19 cellular contexts compared by ENCODE assay signal in genomic region chr3:51622402-51622801, GRCh38. TPM values are rescaled to one million over a fixed set of nuclear protein-coding genes. Genes with fewer than 3 reads are reported as not detected.
DNase-seq lines count a peak whose midpoint lies in the region; ATAC-seq, FAIRE-seq and TF ChIP-seq lines count a peak whose summit lies in the region.
"Had no signal": no experiment of that assay in that cellular context is flagged by ENCODE, and none has a peak within 500 bp of the region (broad histone marks: within the 10 kb centered on the region; RNA-seq: fewer than 3 reads in every experiment).

No MANE protein-coding gene starts in this region.

- peaks cover 5% of the 10 kb centered on the region; the same call in 1 of the 2 replicates for H3K79me1 ChIP-seq in H1 (ENCODE audit: low read depth, low read length)

- H2BK20ac ChIP-seq in H1 (ENCODE audit: low read length), result no peak overlapping the region

- H3K27me3 ChIP-seq in SK-N-SH (ENCODE audit: insufficient read depth) (no peaks in the 10 kb centered on the region), H1 (replicated peaks in 1 of 4; ENCODE audit: control insufficient read depth in 3 of 4, extremely low read depth in 1 of 4, insufficient read depth in 3 of 4, low read length in 3 of 4) (no peaks in the 10 kb centered on the region), muscle layer of colon (ENCODE audit: control insufficient read depth in 1 of 2, insufficient read depth in 2 of 2, low read length in 2 of 2) (no peaks in the 10 kb centered on the region), upper lobe of right lung (no peaks in the 10 kb centered on the region), colonic mucosa (no peaks in the 10 kb centered on the region)
- H3K27me3 ChIP-seq: ascending aorta, dorsolateral prefrontal cortex, spleen had no signal

- no peak overlapping the region for H3K4me3 Mint-ChIP-seq in natural killer cell
- H3K4me3 Mint-ChIP-seq: memory B cell; stimulated activated naive CD8-positive, alpha-beta T cell treated with anti-CD3 and anti-CD28 coated beads, Interleukin-15, Interleukin-2, amounts not matched to agents 100 ng/mL and 50 ng/mL, for 24 hours had no signal

- H3K36me3 ChIP-seq in SK-N-SH (replicated peaks in 1 of 2; ENCODE audit: control insufficient read depth in 1 of 2, insufficient read depth in 2 of 2, low read length in 1 of 2) (no peaks in the 10 kb centered on the region), H1 (ENCODE audit: control insufficient read depth in 2 of 4, insufficient read depth in 4 of 4, low read length in 3 of 4) (peaks cover 0 to under 1% (median 0%) of the 10 kb centered on the region in 4 experiments; a peak in 1 of 8 replicates), muscle layer of colon (ENCODE audit: insufficient read depth, low read length) (no peaks in the 10 kb centered on the region), upper lobe of right lung (peaks cover 2% of the 10 kb centered on the region), colonic mucosa (no peaks in the 10 kb centered on the region)

- no peak for DNase-seq in SK-N-SH
- DNase-seq in H1 (ENCODE audit: low read depth in 1 of 2, low spot score in 2 of 2), result no peak
- no peak for DNase-seq in upper lobe of right lung
- DNase-seq in natural killer cell, result no peak
- no peak for DNase-seq in colonic mucosa
- DNase-seq: 8988T; activated effector memory CD4-positive, alpha-beta T cell treated with anti-CD3 and anti-CD28 coated beads, Interleukin-2, amount 50 U/mL, for 16 hours; foreskin melanocyte; NCI-H2081 treated with DMSO at 0.1 percent for 48 hours; spleen; SW 1271 had no signal

- no peak overlapping the region for H3K4ac ChIP-seq in H1 (replicated peaks; ENCODE audit: insufficient read length, low read depth, low read length)

- peaks cover 28 to 33% of the 10 kb centered on the region in 2 donors for H3K4me1 Mint-ChIP-seq in natural killer cell

- no peak overlapping the region for H4K5ac ChIP-seq in H1 (ENCODE audit: insufficient read length, low read depth, low read length)

- no peak overlapping the region for H2BK5ac ChIP-seq in H1 (ENCODE audit: low read depth, low read length)

- no peak for FAIRE-seq in H1 (lab: Jason Lieb, UNC)
- FAIRE-seq: RCC 7860 had no signal

- H3F3A ChIP-seq in SK-N-SH (replicated peaks; ENCODE audit: insufficient read depth), result no peaks in the 10 kb centered on the region

- H2BK15ac ChIP-seq in H1 (ENCODE audit: low read length), result no peak overlapping the region

- no peak for TF ChIP-seq POLR2A in H1 (IDR thresholded peaks at IDR 0.05; ENCODE audit: control extremely low read depth in 1 of 2, low read depth in 2 of 2, low read length in 2 of 2)

- H3K4me2 ChIP-seq in SK-N-SH (no peak overlapping the region; the same call in 1 of the 2 replicates), H1 (ENCODE audit: insufficient read depth in 1 of 2, low read depth in 2 of 2, low read length in 2 of 2) (no peak overlapping the region)

- H3K4me3 ChIP-seq in SK-N-SH (ENCODE audit: low read depth in 2 of 2, low read length in 1 of 2) (no peak overlapping the region), H1 (ENCODE audit: extremely low read depth in 1 of 4, insufficient read depth in 2 of 4, low read depth in 3 of 4, low read length in 4 of 4) (no peak overlapping the region), muscle layer of colon (ENCODE audit: low read depth in 1 of 2, low read length in 2 of 2) (no peak overlapping the region), upper lobe of right lung (no peak overlapping the region), colonic mucosa (no peak overlapping the region)
- H3K4me3 ChIP-seq: ascending aorta, dorsolateral prefrontal cortex, spleen had no signal

- no peak overlapping the region for H3K56ac ChIP-seq in H1 (replicated peaks; ENCODE audit: insufficient read length, low read depth, low read length)

- H3K27ac ChIP-seq in SK-N-SH (ENCODE audit: low read depth in 2 of 2, low read length in 1 of 2) (no peak overlapping the region), H1 (ENCODE audit: low read depth, low read length) (no peak overlapping the region), muscle layer of colon (ENCODE audit: low read depth, low read length) (peak overlapping the region; percentile 82), upper lobe of right lung (peak overlapping the region; percentile 26), colonic mucosa (no peak overlapping the region)
- H3K27ac ChIP-seq: ascending aorta had no signal

- ATAC-seq in SK-N-SH treated with all-trans-retinoic acid at 6 μM for 48 hours (peak; percentile 30; the same call in 2 of the 3 replicates), upper lobe of right lung (no peak), GM21737 (IDR thresholded peaks at IDR 0.05; ENCODE audit: unreplicated experiment) (no peak), natural killer cell (no peak)

- intact Hi-C loops in upper lobe of right lung (cut with DNase I) (no loop called here), natural killer cell (cut with micrococcal nuclease) (no loop called here), colonic mucosa (cut with DNase I) (no loop called here)

- no peak overlapping the region for H2AK5ac ChIP-seq in H1 (ENCODE audit: low read depth, low read length)

- H3K27me3 Mint-ChIP-seq in natural killer cell (ENCODE audit: low read depth in 2 of 2), result no peaks in the 10 kb centered on the region
- H3K27me3 Mint-ChIP-seq: memory B cell; stimulated activated naive CD8-positive, alpha-beta T cell treated with anti-CD3 and anti-CD28 coated beads, Interleukin-15, Interleukin-2, amounts not matched to agents 100 ng/mL and 50 ng/mL, for 24 hours had no signal

- peak overlapping the region; percentile 5; the same call in 1 of the 2 replicates for H4K8ac ChIP-seq in H1 (ENCODE audit: extremely low read depth, insufficient read depth, low read length)

- TF ChIP-seq CTCF in SK-N-SH (IDR thresholded peaks at IDR 0.05) (no peak), H1 (IDR thresholded peaks at IDR 0.05; ENCODE audit: control extremely low read depth in 1 of 3, insufficient read depth in 1 of 3, low read depth in 1 of 3, low read length in 3 of 3) (no peak), upper lobe of right lung (IDR thresholded peaks at IDR 0.05) (no peak), natural killer cell (IDR thresholded peaks at IDR 0.05) (no peak), colonic mucosa (IDR thresholded peaks at IDR 0.05) (no peak)

- 78% methylated on average over 3 of the region's 3 CpGs for WGBS in SK-N-SH (ENCODE audit: low lambda C conversion rate)
- WGBS in H1 (ENCODE audit: extremely low coverage in 1 of 2, insufficient coverage in 1 of 2, insufficient read length in 1 of 2, insufficient replicate concordance in 2 of 2, low coverage in 1 of 2, low lambda C conversion rate in 2 of 2, missing lambda C conversion rate in 1 of 2), 2 experiments, result 90% methylated on average over 3 of the region's 3 CpGs; no CpG with 5 or more reads in 1 of the 2 experiments

- H3K9me3 ChIP-seq in SK-N-SH (no peaks in the 10 kb centered on the region), H1 (ENCODE audit: insufficient read depth in 2 of 2, low read depth in 1 of 2, low read length in 1 of 2) (no peaks in the 10 kb centered on the region), muscle layer of colon (ENCODE audit: low read length) (no peaks in the 10 kb centered on the region), upper lobe of right lung (no peaks in the 10 kb centered on the region), colonic mucosa (no peaks in the 10 kb centered on the region)
- H3K9me3 ChIP-seq: ascending aorta, spleen had no signal

- H3K79me2 ChIP-seq in SK-N-SH (ENCODE audit: insufficient read depth) (peaks cover 19% of the 10 kb centered on the region; the same call in 1 of the 2 replicates), H1 (ENCODE audit: control insufficient read depth in 1 of 2, insufficient read depth in 2 of 2, low read length in 2 of 2) (peaks cover 0 to 19% of the 10 kb centered on the region in 2 experiments; a peak in 1 of 4 replicates)

- no peaks in the 10 kb centered on the region for H3K9me2 ChIP-seq in SK-N-SH

- H2BK120ac ChIP-seq in H1 (replicated peaks; ENCODE audit: low read depth, low read length), result no peak overlapping the region

- no peak overlapping the region for H3K27ac Mint-ChIP-seq in natural killer cell
- H3K27ac Mint-ChIP-seq: memory B cell; stimulated activated naive CD8-positive, alpha-beta T cell treated with anti-CD3 and anti-CD28 coated beads, Interleukin-15, Interleukin-2, amounts not matched to agents 100 ng/mL and 50 ng/mL, for 24 hours had no signal

- H2AFZ ChIP-seq in SK-N-SH (ENCODE audit: low read depth) (no peak overlapping the region), H1 (ENCODE audit: low read length) (no peak overlapping the region)

- POLR2A ChIA-PET in SK-N-SH (lab: Yijun Ruan, JAX) (no interaction called here), H1 (lab: Charles Lee; ENCODE audit: partially characterized antibody) (interaction anchor here (0.6 to 1.3 kb wide), 2 partner anchors 83 to 87 kb away, joined by 3 to 4 read pairs; no protein-coding TSS in a partner anchor)

- H4K91ac ChIP-seq in H1 (replicated peaks; ENCODE audit: insufficient read length, low read length), result no peak overlapping the region

- no peaks in the 10 kb centered on the region for H3K23me2 ChIP-seq in H1 (ENCODE audit: low read depth, low read length)

- no peak overlapping the region for H3K23ac ChIP-seq in H1 (ENCODE audit: insufficient read length)

- H2BK12ac ChIP-seq in H1 (ENCODE audit: low read depth, low read length), result no peak overlapping the region

- H4K20me1 ChIP-seq in SK-N-SH (ENCODE audit: insufficient read depth) (0 out of 2 replicates have a peak, but pooled peaks cover 21% of the 10 kb centered on the region), H1 (replicated peaks in 1 of 2; ENCODE audit: control insufficient read depth in 1 of 2, insufficient read depth in 2 of 2, low read length in 2 of 2) (no peaks in the 10 kb centered on the region)

- no peaks in the 10 kb centered on the region for H3K9me3 Mint-ChIP-seq in natural killer cell
- H3K9me3 Mint-ChIP-seq: memory B cell; stimulated activated naive CD8-positive, alpha-beta T cell treated with anti-CD3 and anti-CD28 coated beads, Interleukin-15, Interleukin-2, amounts not matched to agents 100 ng/mL and 50 ng/mL, for 24 hours had no signal

- no peaks in the 10 kb centered on the region for H3K36me3 Mint-ChIP-seq in natural killer cell

- H3K9ac ChIP-seq in SK-N-SH, result no peak overlapping the region
- H3K9ac ChIP-seq in H1 (replicated peaks in 1 of 4; ENCODE audit: extremely low read depth in 1 of 4, low read depth in 3 of 4, low read length in 3 of 4), result no peak overlapping the region
- H3K9ac ChIP-seq in muscle layer of colon (ENCODE audit: low read length), result no peak overlapping the region
- no peak overlapping the region for H3K9ac ChIP-seq in colonic mucosa (ENCODE audit: low read depth in 2 of 2, low read length in 2 of 2)

- CTCF ChIA-PET in SK-N-SH (lab: Yijun Ruan, JAX) (interaction anchor here (0.7 to 1.6 kb wide), 2 partner anchors 19 to 60 kb away, joined by 3 read pairs; no protein-coding TSS in a partner anchor), H1 (lab: Charles Lee; ENCODE audit: partially characterized antibody) (interaction anchor here (1.6 to 2.1 kb wide), 4 partner anchors 15 to 188 kb away, joined by 4 to 5 read pairs (median 4); no protein-coding TSS in a partner anchor)

- H3K18ac ChIP-seq in H1 (ENCODE audit: extremely low read depth, low read length), result no peak overlapping the region

- H3K4me1 ChIP-seq in SK-N-SH (ENCODE audit: control insufficient read depth in 1 of 2, insufficient read depth in 2 of 2, low read depth in 1 of 2, low read length in 1 of 2), result peaks cover 1 to 8% of the 10 kb centered on the region in 2 experiments; a peak in 2 of 4 replicates
- peaks cover 0 to 5% (median 0%) of the 10 kb centered on the region in 4 experiments; a peak in 2 of 7 replicates for H3K4me1 ChIP-seq in H1 (replicated peaks in 1 of 4; ENCODE audit: control insufficient read depth in 3 of 4, insufficient read depth in 4 of 4, low read length in 3 of 4)
- H3K4me1 ChIP-seq in muscle layer of colon (ENCODE audit: insufficient read depth, low read length), result peaks cover 41% of the 10 kb centered on the region
- H3K4me1 ChIP-seq in upper lobe of right lung, result peaks cover 40% of the 10 kb centered on the region
- no peaks in the 10 kb centered on the region for H3K4me1 ChIP-seq in colonic mucosa

- no peak overlapping the region for H3K14ac ChIP-seq in H1 (ENCODE audit: insufficient read length)

- TF ChIP-seq EP300 in SK-N-SH (IDR thresholded peaks at IDR 0.05; ENCODE audit: borderline replicate concordance in 1 of 2, low read depth in 1 of 2, low read length in 1 of 2) (no peak), H1 (IDR thresholded peaks at IDR 0.05; ENCODE audit: borderline replicate concordance in 1 of 2, low read depth in 2 of 2, low read length in 2 of 2) (no peak)

- no peak for TF ChIP-seq RAD21 in SK-N-SH (IDR thresholded peaks at IDR 0.05; ENCODE audit: low read length)
- no peak for TF ChIP-seq RAD21 in H1 (IDR thresholded peaks at IDR 0.05 in 1 of 2, conservative IDR thresholded peaks at IDR 0.05 in 1 of 2; ENCODE audit: low read depth in 2 of 2, low read length in 2 of 2)

RNA-seq across cellular contexts. Expression of gene TEX264, which starts 48.6 kb away (rescaled TPM):
- polyA plus RNA-seq in SK-N-SH (2012; rRNA removed) (82.1 and 86.0 TPM in 2 replicates), H1 (2011; rRNA removed) (35.6 and 42.0 TPM in 2 replicates)
- 39.3 and 60.0 TPM in 2 replicates for polyA plus RNA-seq in SK-N-SH (2012; cell fraction: cytosol; rRNA removed)
- polyA plus RNA-seq in SK-N-SH (2012; cell fraction: nucleus; rRNA removed), result 71.2 and 84.0 TPM in 2 replicates
- total RNA-seq in H1 (2021; fragmentation: NEBNext Ultra II Directional; extraction: Animal tissue kit (Norgen Biotek cat#: 25700)), result 11.2 and 11.9 TPM in 2 replicates
- polyA plus RNA-seq in H1 (2011; cell fraction: cytosol; rRNA removed), result 22.6 TPM
- polyA plus RNA-seq in H1 (2011; cell fraction: nucleus; rRNA removed), result 25.0 TPM
- 9.7 to 13.9 TPM (median 12.3 TPM) in 4 replicates for polyA plus RNA-seq in H1 (2012, experiment 1 of 2)
- polyA plus RNA-seq in H1 (2012, experiment 2 of 2), result 13.6 TPM
- polyA plus RNA-seq in H1 (2013, experiment 1 of 2), result 12.9 TPM
- 15.5 TPM for polyA plus RNA-seq in H1 (2013, experiment 2 of 2)
- 12.1 and 25.5 TPM in 2 replicates for polyA minus RNA-seq in H1 (2011; rRNA and poly(A)+ RNA removed)
- polyA minus RNA-seq in H1 (2011; cell fraction: cytosol; rRNA and poly(A)+ RNA removed), result 6.2 TPM
- polyA minus RNA-seq in H1 (2011; cell fraction: nucleus; rRNA and poly(A)+ RNA removed), result 4.4 TPM
- total RNA-seq in upper lobe of right lung (51.0 TPM), natural killer cell (10 to 100 TPM; 41.1 to 46.8 (median 45.4) TPM), colonic mucosa (10 to 100 TPM; 54.0 to 92.3 TPM)

Comparison
In these comparisons a context has a peak if more than half of its experiments do, and no peak if none do; other contexts are left out.
1. H3K27ac ChIP-seq: peak in muscle layer of colon (single experiment) and upper lobe of right lung (single experiment); none in SK-N-SH (0 of 2), H1 (single experiment) and colonic mucosa (single experiment).